1 cellular context compared by ENCODE assay signal in genomic region chr9:95510610-95511231, GRCh38.
TF ChIP-seq lines count a peak whose summit lies in the region.

No MANE protein-coding gene starts in this region.

TF ChIP-seq in K562, 482 proteins besides CTCF, POLR2A, EP300 and RAD21 (continued from another document and continues in another):
- TF ChIP-seq SMAD2 (IDR thresholded peaks at IDR 0.05; ENCODE audit: low read depth, low read length) (no peak), ZNF431 (CRISPR knock-in tag; IDR thresholded peaks at IDR 0.05) (no peak), RBBP5 (IDR thresholded peaks at IDR 0.05; ENCODE audit: borderline replicate concordance, insufficient read depth, low read length, poor library complexity, severe bottlenecking) (peak; percentile 39), MLX (CRISPR knock-in tag; conservative IDR thresholded peaks at IDR 0.05) (no peak), KDM4B (IDR thresholded peaks at IDR 0.05; ENCODE audit: borderline replicate concordance in 2 of 2, low read depth in 1 of 2) (no peak), SP2 (IDR thresholded peaks at IDR 0.05; ENCODE audit: extremely low read depth, low read depth, low read length, poor library complexity, severe bottlenecking) (peak; percentile 34), PHF8 (IDR thresholded peaks at IDR 0.05; ENCODE audit: borderline replicate concordance, low read length) (peak; percentile 68; the same call in 1 of the 2 replicates), POLR2AphosphoS5 (IDR thresholded peaks at IDR 0.05; ENCODE audit: control insufficient read depth, insufficient read depth, low read depth, low read length) (peak; percentile 15; the same call in 1 of the 2 replicates), RFX1 (IDR thresholded peaks at IDR 0.05) (no peak), BRF2 (IDR thresholded peaks at IDR 0.05; ENCODE audit: borderline replicate concordance, insufficient read depth, insufficient read length) (no peak), ARID3A (IDR thresholded peaks at IDR 0.05; ENCODE audit: borderline replicate concordance, low read depth, low read length) (no peak), ZNF354B (CRISPR knock-in tag; IDR thresholded peaks at IDR 0.05) (no peak), SNRNP70 (optimal IDR thresholded peaks at IDR 0.05; ENCODE audit: low read depth, low read length) (no peak), WHSC1 (IDR thresholded peaks at IDR 0.05; ENCODE audit: low read length) (no peak), ZNF778 (CRISPR knock-in tag; IDR thresholded peaks at IDR 0.05) (no peak), HEY1 (CRISPR knock-in tag; IDR thresholded peaks at IDR 0.05; ENCODE audit: borderline replicate concordance) (no peak), TEAD4 (IDR thresholded peaks at IDR 0.05; ENCODE audit: low read length) (peak; percentile 36; the same call in 1 of the 2 replicates), TEAD4 (CRISPR knock-in tag; IDR thresholded peaks at IDR 0.05; ENCODE audit: borderline replicate concordance) (no peak), KAT8 (IDR thresholded peaks at IDR 0.05; ENCODE audit: low read depth) (no peak), TCF7 (IDR thresholded peaks at IDR 0.05; ENCODE audit: borderline replicate concordance) (no peak), OTX1 (CRISPR knock-in tag; IDR thresholded peaks at IDR 0.05) (no peak), JUN (IDR thresholded peaks at IDR 0.05; ENCODE audit: borderline replicate concordance, low read depth, low read length) (no peak), JUN (CRISPR knock-in tag; IDR thresholded peaks at IDR 0.05; ENCODE audit: borderline replicate concordance) (no peak), BDP1 (IDR thresholded peaks at IDR 0.05; ENCODE audit: insufficient read depth, insufficient read length) (no peak), SIX5 (IDR thresholded peaks at IDR 0.05; ENCODE audit: borderline replicate concordance in 1 of 2, insufficient read depth in 1 of 2, low read depth in 1 of 2, low read length in 2 of 2) (no peak), ZNF75A (CRISPR knock-in tag; IDR thresholded peaks at IDR 0.05) (no peak), NR3C1 (CRISPR knock-in tag; IDR thresholded peaks at IDR 0.05) (no peak), NFATC3 (IDR thresholded peaks at IDR 0.05) (peak; percentile 24; the same call in 1 of the 2 replicates), HMGN3 (IDR thresholded peaks at IDR 0.05; ENCODE audit: borderline replicate concordance, extremely low read depth, insufficient read length, low read depth, low read length) (peak; percentile 93), BHLHE40 (IDR thresholded peaks at IDR 0.05; ENCODE audit: low read length) (peak; percentile 82), RHOXF2B (CRISPR knock-in tag; conservative IDR thresholded peaks at IDR 0.05) (no peak), TAF1 (IDR thresholded peaks at IDR 0.05; ENCODE audit: control insufficient read depth, extremely low read depth, insufficient read depth, low read length, severe bottlenecking) (peak; percentile 72), PRPF4 (IDR thresholded peaks at IDR 0.05; ENCODE audit: insufficient read depth, low read depth, low read length, poor library complexity, severe bottlenecking) (peak; percentile 3), NR2C1 (IDR thresholded peaks at IDR 0.05) (no peak), NR2C1 (tag; IDR thresholded peaks at IDR 0.05) (no peak), FOXK1 (CRISPR knock-in tag; IDR thresholded peaks at IDR 0.05; ENCODE audit: borderline replicate concordance) (no peak), ETS2 (tag; IDR thresholded peaks at IDR 0.05; ENCODE audit: borderline replicate concordance, poor library complexity, severe bottlenecking) (no peak), POLR2G (IDR thresholded peaks at IDR 0.05; ENCODE audit: low read depth, low read length) (peak; percentile 86)
- TF ChIP-seq, protein P1, sequence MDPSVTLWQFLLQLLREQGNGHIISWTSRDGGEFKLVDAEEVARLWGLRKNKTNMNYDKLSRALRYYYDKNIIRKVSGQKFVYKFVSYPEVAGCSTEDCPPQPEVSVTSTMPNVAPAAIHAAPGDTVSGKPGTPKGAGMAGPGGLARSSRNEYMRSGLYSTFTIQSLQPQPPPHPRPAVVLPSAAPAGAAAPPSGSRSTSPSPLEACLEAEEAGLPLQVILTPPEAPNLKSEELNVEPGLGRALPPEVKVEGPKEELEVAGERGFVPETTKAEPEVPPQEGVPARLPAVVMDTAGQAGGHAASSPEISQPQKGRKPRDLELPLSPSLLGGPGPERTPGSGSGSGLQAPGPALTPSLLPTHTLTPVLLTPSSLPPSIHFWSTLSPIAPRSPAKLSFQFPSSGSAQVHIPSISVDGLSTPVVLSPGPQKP (CRISPR knock-in tag; IDR thresholded peaks at IDR 0.05): no peak
- TF ChIP-seq, protein P2, sequence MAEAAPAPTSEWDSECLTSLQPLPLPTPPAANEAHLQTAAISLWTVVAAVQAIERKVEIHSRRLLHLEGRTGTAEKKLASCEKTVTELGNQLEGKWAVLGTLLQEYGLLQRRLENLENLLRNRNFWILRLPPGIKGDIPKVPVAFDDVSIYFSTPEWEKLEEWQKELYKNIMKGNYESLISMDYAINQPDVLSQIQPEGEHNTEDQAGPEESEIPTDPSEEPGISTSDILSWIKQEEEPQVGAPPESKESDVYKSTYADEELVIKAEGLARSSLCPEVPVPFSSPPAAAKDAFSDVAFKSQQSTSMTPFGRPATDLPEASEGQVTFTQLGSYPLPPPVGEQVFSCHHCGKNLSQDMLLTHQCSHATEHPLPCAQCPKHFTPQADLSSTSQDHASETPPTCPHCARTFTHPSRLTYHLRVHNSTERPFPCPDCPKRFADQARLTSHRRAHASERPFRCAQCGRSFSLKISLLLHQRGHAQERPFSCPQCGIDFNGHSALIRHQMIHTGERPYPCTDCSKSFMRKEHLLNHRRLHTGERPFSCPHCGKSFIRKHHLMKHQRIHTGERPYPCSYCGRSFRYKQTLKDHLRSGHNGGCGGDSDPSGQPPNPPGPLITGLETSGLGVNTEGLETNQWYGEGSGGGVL (CRISPR knock-in tag; IDR thresholded peaks at IDR 0.05): no peak
- TF ChIP-seq, protein P3, sequence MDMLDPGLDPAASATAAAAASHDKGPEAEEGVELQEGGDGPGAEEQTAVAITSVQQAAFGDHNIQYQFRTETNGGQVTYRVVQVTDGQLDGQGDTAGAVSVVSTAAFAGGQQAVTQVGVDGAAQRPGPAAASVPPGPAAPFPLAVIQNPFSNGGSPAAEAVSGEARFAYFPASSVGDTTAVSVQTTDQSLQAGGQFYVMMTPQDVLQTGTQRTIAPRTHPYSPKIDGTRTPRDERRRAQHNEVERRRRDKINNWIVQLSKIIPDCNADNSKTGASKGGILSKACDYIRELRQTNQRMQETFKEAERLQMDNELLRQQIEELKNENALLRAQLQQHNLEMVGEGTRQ (CRISPR knock-in tag; IDR thresholded peaks at IDR 0.05): peak; percentile 88
- TF ChIP-seq, protein P4, sequence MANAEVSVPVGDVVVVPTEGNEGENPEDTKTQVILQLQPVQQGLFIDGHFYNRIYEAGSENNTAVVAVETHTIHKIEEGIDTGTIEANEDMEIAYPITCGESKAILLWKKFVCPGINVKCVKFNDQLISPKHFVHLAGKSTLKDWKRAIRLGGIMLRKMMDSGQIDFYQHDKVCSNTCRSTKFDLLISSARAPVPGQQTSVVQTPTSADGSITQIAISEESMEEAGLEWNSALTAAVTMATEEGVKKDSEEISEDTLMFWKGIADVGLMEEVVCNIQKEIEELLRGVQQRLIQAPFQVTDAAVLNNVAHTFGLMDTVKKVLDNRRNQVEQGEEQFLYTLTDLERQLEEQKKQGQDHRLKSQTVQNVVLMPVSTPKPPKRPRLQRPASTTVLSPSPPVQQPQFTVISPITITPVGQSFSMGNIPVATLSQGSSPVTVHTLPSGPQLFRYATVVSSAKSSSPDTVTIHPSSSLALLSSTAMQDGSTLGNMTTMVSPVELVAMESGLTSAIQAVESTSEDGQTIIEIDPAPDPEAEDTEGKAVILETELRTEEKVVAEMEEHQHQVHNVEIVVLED (CRISPR knock-in tag; IDR thresholded peaks at IDR 0.05): peak; percentile 84
- TF ChIP-seq, protein P5, sequence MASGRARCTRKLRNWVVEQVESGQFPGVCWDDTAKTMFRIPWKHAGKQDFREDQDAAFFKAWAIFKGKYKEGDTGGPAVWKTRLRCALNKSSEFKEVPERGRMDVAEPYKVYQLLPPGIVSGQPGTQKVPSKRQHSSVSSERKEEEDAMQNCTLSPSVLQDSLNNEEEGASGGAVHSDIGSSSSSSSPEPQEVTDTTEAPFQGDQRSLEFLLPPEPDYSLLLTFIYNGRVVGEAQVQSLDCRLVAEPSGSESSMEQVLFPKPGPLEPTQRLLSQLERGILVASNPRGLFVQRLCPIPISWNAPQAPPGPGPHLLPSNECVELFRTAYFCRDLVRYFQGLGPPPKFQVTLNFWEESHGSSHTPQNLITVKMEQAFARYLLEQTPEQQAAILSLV (tag; IDR thresholded peaks at IDR 0.05): no peak
- TF ChIP-seq, protein P6, sequence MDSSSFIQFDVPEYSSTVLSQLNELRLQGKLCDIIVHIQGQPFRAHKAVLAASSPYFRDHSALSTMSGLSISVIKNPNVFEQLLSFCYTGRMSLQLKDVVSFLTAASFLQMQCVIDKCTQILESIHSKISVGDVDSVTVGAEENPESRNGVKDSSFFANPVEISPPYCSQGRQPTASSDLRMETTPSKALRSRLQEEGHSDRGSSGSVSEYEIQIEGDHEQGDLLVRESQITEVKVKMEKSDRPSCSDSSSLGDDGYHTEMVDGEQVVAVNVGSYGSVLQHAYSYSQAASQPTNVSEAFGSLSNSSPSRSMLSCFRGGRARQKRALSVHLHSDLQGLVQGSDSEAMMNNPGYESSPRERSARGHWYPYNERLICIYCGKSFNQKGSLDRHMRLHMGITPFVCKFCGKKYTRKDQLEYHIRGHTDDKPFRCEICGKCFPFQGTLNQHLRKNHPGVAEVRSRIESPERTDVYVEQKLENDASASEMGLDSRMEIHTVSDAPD (CRISPR knock-in tag; IDR thresholded peaks at IDR 0.05): no peak
- TF ChIP-seq, protein P7, sequence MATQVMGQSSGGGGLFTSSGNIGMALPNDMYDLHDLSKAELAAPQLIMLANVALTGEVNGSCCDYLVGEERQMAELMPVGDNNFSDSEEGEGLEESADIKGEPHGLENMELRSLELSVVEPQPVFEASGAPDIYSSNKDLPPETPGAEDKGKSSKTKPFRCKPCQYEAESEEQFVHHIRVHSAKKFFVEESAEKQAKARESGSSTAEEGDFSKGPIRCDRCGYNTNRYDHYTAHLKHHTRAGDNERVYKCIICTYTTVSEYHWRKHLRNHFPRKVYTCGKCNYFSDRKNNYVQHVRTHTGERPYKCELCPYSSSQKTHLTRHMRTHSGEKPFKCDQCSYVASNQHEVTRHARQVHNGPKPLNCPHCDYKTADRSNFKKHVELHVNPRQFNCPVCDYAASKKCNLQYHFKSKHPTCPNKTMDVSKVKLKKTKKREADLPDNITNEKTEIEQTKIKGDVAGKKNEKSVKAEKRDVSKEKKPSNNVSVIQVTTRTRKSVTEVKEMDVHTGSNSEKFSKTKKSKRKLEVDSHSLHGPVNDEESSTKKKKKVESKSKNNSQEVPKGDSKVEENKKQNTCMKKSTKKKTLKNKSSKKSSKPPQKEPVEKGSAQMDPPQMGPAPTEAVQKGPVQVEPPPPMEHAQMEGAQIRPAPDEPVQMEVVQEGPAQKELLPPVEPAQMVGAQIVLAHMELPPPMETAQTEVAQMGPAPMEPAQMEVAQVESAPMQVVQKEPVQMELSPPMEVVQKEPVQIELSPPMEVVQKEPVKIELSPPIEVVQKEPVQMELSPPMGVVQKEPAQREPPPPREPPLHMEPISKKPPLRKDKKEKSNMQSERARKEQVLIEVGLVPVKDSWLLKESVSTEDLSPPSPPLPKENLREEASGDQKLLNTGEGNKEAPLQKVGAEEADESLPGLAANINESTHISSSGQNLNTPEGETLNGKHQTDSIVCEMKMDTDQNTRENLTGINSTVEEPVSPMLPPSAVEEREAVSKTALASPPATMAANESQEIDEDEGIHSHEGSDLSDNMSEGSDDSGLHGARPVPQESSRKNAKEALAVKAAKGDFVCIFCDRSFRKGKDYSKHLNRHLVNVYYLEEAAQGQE (CRISPR knock-in tag; IDR thresholded peaks at IDR 0.05; ENCODE audit: low read depth): peak; percentile 72
- TF ChIP-seq, protein P8, sequence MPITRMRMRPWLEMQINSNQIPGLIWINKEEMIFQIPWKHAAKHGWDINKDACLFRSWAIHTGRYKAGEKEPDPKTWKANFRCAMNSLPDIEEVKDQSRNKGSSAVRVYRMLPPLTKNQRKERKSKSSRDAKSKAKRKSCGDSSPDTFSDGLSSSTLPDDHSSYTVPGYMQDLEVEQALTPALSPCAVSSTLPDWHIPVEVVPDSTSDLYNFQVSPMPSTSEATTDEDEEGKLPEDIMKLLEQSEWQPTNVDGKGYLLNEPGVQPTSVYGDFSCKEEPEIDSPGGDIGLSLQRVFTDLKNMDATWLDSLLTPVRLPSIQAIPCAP (CRISPR knock-in tag; IDR thresholded peaks at IDR 0.05; ENCODE audit: borderline replicate concordance): no peak
